ENCODE assay signal across 17 cellular contexts in the genomic region with DNA sequence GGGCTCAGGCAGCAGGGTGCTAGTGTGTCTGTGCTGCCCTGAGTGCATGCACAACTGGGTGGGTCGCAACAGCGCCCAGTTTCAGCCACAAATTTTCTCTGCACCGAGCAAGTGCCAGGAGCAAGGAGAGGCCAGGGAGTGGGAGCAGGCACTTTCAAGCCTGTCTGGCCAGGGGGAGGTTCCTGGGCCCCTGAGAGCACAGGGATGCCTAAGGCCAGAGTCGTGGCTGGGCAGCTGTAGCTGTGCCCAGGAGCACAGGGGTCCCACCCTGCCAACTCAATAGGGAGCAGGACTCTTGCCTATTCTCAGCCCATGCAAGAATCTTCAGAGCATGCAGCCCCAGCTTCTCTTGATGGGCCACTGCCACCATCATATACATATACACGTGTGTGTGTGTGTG.
"Had no signal": no experiment of that assay in that cellular context is flagged by ENCODE, and none has a peak within 500 bp of the region (broad histone marks: within the 10 kb centered on the region; RNA-seq: fewer than 3 reads in every experiment).

No MANE protein-coding gene starts in this region.

- H3K36me3 Mint-ChIP-seq: stimulated activated naive B cell treated with anti-CD40 and anti-IgM and Interleukin-4, amounts not matched to agents 10 μg/mL and 1 μg/mL and 100 μg/mL, for 72 hours; type B pancreatic cell had no signal

- H3K9ac ChIP-seq: parathyroid adenoma had no signal

- H3K4me1 ChIP-seq: parathyroid adenoma, prostate gland, right lobe of liver, uterus had no signal

- H3K27me3 Mint-ChIP-seq: stimulated activated naive B cell treated with anti-CD40 and anti-IgM and Interleukin-4, amounts not matched to agents 10 μg/mL and 1 μg/mL and 100 μg/mL, for 72 hours; type B pancreatic cell had no signal

- H3K27ac ChIP-seq: dorsolateral prefrontal cortex, parathyroid adenoma, prostate gland, right lobe of liver, uterus had no signal

- ATAC-seq: mucosa of descending colon; stimulated activated naive B cell treated with anti-CD40 and anti-IgM and Interleukin-4, amounts not matched to agents 10 μg/mL and 1 μg/mL and 100 μg/mL, for 72 hours had no signal

- H3K27me3 ChIP-seq: dorsolateral prefrontal cortex, right lobe of liver, uterus had no signal

- H3K4me1 Mint-ChIP-seq: nephron had no signal

- H3K36me3 ChIP-seq: prostate gland, right lobe of liver, uterus had no signal

- H3K4me3 Mint-ChIP-seq: nephron; stimulated activated naive B cell treated with anti-CD40 and anti-IgM and Interleukin-4, amounts not matched to agents 10 μg/mL and 1 μg/mL and 100 μg/mL, for 72 hours; type B pancreatic cell had no signal

- H3K9me3 Mint-ChIP-seq: nephron, type B pancreatic cell had no signal

- H3K4me3 ChIP-seq: dorsolateral prefrontal cortex, mucosa of descending colon, prostate gland, right lobe of liver, uterus had no signal

- H2AFZ ChIP-seq: parathyroid adenoma had no signal

- DNase-seq: cortex of kidney; dorsolateral prefrontal cortex; effector CD8-positive, alpha-beta T cell; foreskin melanocyte; head of caudate nucleus; hippocampal formation; kidney glomerular epithelial cell; right lobe of liver; stimulated activated CD4-positive, alpha-beta T cell treated with anti-CD3 and anti-CD28 coated beads, Interleukin-4, amount 100 ng/mL, for 1 hour; stimulated activated CD8-positive, alpha-beta memory T cell treated with anti-CD3 and anti-CD28 coated beads, Interleukin-4, amount 100 ng/mL, for 48 hours; stimulated activated naive B cell treated with anti-CD40 and anti-IgM and Interleukin-4, amounts not matched to agents 10 μg/mL and 1 μg/mL and 100 μg/mL, for 72 hours; uterus had no signal

- H3K27ac Mint-ChIP-seq: nephron; stimulated activated naive B cell treated with anti-CD40 and anti-IgM and Interleukin-4, amounts not matched to agents 10 μg/mL and 1 μg/mL and 100 μg/mL, for 72 hours; type B pancreatic cell had no signal

- H3K9me3 ChIP-seq: prostate gland, right lobe of liver, uterus had no signal
